1 cellular context compared by ENCODE assay signal in the genomic region with DNA sequence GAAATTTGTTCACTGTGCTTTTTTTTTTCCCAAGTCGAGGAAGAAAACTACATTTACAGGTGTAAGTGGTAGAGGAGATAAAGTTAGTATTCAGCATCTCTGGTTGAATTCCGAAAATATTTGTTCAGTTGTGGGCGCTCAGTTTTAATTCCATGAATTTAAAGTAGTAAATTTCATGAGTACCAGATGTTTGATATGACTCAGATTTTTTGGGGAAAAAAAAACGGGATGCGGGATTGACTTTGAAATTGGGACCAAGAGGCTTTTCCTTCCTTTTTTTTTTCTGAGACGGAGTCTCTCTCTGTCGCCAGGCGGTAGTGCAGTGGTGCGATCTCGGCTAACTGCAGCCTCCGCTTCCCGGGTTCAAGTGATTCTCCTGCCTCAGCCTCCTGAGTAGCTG.
TF ChIP-seq lines count a peak whose summit lies in the region.

No MANE protein-coding gene starts in this region.

TF ChIP-seq in SK-N-SH treated with all-trans-retinoic acid at 6 μM for 48 hours, 23 proteins besides CTCF, POLR2A, EP300 and RAD21 (continued from another document):
- TF ChIP-seq ZFP30 (CRISPR knock-in tag; IDR thresholded peaks at IDR 0.05) (no peak), RARB (CRISPR knock-in tag; IDR thresholded peaks at IDR 0.05) (no peak), ESRRG (CRISPR knock-in tag; IDR thresholded peaks at IDR 0.05) (no peak), ZFP3 (CRISPR knock-in tag; IDR thresholded peaks at IDR 0.05) (no peak), ZC3H10 (CRISPR knock-in tag; IDR thresholded peaks at IDR 0.05) (no peak)
- TF ChIP-seq, protein P1, sequence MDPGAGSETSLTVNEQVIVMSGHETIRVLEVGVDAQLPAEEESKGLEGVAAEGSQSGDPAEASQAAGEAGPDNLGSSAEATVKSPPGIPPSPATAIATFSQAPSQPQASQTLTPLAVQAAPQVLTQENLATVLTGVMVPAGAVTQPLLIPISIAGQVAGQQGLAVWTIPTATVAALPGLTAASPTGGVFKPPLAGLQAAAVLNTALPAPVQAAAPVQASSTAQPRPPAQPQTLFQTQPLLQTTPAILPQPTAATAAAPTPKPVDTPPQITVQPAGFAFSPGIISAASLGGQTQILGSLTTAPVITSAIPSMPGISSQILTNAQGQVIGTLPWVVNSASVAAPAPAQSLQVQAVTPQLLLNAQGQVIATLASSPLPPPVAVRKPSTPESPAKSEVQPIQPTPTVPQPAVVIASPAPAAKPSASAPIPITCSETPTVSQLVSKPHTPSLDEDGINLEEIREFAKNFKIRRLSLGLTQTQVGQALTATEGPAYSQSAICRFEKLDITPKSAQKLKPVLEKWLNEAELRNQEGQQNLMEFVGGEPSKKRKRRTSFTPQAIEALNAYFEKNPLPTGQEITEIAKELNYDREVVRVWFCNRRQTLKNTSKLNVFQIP (CRISPR knock-in tag; IDR thresholded peaks at IDR 0.05; ENCODE audit: borderline replicate concordance, low read depth) = no peak
- TF ChIP-seq, protein P2, sequence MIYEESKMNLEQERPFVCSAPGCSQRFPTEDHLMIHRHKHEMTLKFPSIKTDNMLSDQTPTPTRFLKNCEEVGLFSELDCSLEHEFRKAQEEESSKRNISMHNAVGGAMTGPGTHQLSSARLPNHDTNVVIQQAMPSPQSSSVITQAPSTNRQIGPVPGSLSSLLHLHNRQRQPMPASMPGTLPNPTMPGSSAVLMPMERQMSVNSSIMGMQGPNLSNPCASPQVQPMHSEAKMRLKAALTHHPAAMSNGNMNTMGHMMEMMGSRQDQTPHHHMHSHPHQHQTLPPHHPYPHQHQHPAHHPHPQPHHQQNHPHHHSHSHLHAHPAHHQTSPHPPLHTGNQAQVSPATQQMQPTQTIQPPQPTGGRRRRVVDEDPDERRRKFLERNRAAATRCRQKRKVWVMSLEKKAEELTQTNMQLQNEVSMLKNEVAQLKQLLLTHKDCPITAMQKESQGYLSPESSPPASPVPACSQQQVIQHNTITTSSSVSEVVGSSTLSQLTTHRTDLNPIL (CRISPR knock-in tag; IDR thresholded peaks at IDR 0.05; ENCODE audit: low read depth) = no peak
